ENCODE assay signal across 9 cellular contexts in the genomic region with DNA sequence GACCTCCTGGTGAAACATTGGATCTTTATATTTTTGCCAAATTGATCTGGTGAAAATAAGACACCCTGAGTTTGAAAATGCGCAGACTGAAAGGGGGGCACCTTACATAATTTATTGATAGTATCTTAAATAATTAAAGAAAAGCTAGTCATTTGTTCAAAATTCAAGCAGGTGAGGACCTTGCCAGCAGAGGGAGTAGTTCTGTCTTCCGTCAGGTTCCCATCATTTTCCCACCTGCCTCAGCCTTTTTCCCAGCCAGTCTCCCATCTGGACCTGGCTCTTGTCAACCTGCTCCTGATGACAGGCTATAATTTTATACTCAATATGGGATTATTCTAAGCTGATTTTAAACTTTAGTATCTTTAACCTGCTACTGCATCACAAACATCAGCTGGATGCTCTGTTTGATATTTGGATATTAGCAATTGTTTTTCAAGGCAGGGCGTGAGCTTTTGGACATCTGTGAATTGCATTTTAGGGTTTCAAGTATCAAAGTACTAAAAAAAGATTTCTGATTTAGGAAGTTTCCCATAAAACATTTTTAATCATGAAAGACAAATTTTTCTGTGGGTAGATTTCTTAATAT.
DNase-seq lines count a peak whose midpoint lies in the region; ATAC-seq and TF ChIP-seq lines count a peak whose summit lies in the region.
"Had no signal": no experiment of that assay in that cellular context is flagged by ENCODE, and none has a peak within 500 bp of the region (broad histone marks: within the 10 kb centered on the region; RNA-seq: fewer than 3 reads in every experiment).

No MANE protein-coding gene starts in this region.

- H3K9me2 ChIP-seq in DOHH2 (replicated peaks; ENCODE audit: control insufficient read depth, low read length), result no peaks in the 10 kb centered on the region

- H4K20me1 ChIP-seq in DOHH2 (ENCODE audit: control insufficient read depth, insufficient read depth, low read depth, low read length), result no peaks in the 10 kb centered on the region

- H3K4me2 ChIP-seq in DOHH2 (ENCODE audit: low read length), result no peak overlapping the region

- in situ Hi-C loops in SK-MEL-5 (cut with HindIII; ENCODE audit: low pct_unique_long_range_greater_than_20kb, low sequenced_read_pairs), result no loop called here

- no peaks in the 10 kb centered on the region for H3K36me3 Mint-ChIP-seq in CD8-positive, alpha-beta T cell

- CTCF ChIA-PET in CD8-positive, alpha-beta T cell (lab: Charles Lee), result no interaction called here

- no peaks in the 10 kb centered on the region for H3K9me3 ChIP-seq in DOHH2 (ENCODE audit: control insufficient read depth, insufficient read depth, low read length)
- H3K9me3 ChIP-seq in sigmoid colon, result no peaks in the 10 kb centered on the region
- no peaks in the 10 kb centered on the region for H3K9me3 ChIP-seq in CD8-positive, alpha-beta T cell (ENCODE audit: low read length)
- H3K9me3 ChIP-seq: neutrophil had no signal

- TF ChIP-seq CTCF in DOHH2 (IDR thresholded peaks at IDR 0.05; ENCODE audit: low read depth, low read length, poor library complexity, severe bottlenecking), result peak; percentile 61
- peak; percentile 71 for TF ChIP-seq CTCF in LNCaP clone FGC (IDR thresholded peaks at IDR 0.05; ENCODE audit: control insufficient read depth, extremely low read depth, insufficient read depth)
- peak in 2 of 4 experiments; percentile 22 to 29 for TF ChIP-seq CTCF in sigmoid colon (IDR thresholded peaks at IDR 0.05)
- no peak for TF ChIP-seq CTCF in CD8-positive, alpha-beta T cell (IDR thresholded peaks at IDR 0.05)

- H3K36me3 ChIP-seq in DOHH2 (ENCODE audit: control insufficient read depth, low read length) (no peaks in the 10 kb centered on the region), sigmoid colon (no peaks in the 10 kb centered on the region)
- H3K36me3 ChIP-seq in CD8-positive, alpha-beta T cell (ENCODE audit: insufficient read depth, low read length), result no peaks in the 10 kb centered on the region
- H3K36me3 ChIP-seq: neutrophil had no signal

- no peaks in the 10 kb centered on the region for H3K9me3 Mint-ChIP-seq in CD8-positive, alpha-beta T cell

- TF ChIP-seq EP300 in sigmoid colon (IDR thresholded peaks at IDR 0.05), result no peak

- POLR2A ChIA-PET in CD8-positive, alpha-beta T cell (lab: Charles Lee), result no interaction called here

- no peaks in the 10 kb centered on the region for H3K79me2 ChIP-seq in DOHH2 (ENCODE audit: control insufficient read depth, low read length)

- H3K4me3 ChIP-seq in DOHH2 (ENCODE audit: low read length) (no peak overlapping the region), LNCaP clone FGC (ENCODE audit: low read depth, low read length) (no peak overlapping the region), sigmoid colon (no peak overlapping the region)
- H3K4me3 ChIP-seq in CD8-positive, alpha-beta T cell (ENCODE audit: low read depth, low read length), result no peak overlapping the region

- H3K27ac ChIP-seq in DOHH2 (ENCODE audit: low read depth, low read length) (no peak overlapping the region), sigmoid colon (no peak overlapping the region)
- no peak overlapping the region for H3K27ac ChIP-seq in CD8-positive, alpha-beta T cell (ENCODE audit: low read depth, low read length)
- H3K27ac ChIP-seq: neutrophil had no signal

- no peaks in the 10 kb centered on the region for H3K27me3 Mint-ChIP-seq in CD8-positive, alpha-beta T cell (ENCODE audit: low read depth)

- no peak for ATAC-seq in HG03097 (IDR thresholded peaks at IDR 0.05; ENCODE audit: low FRiP score, unreplicated experiment)
- no peak for ATAC-seq in CD8-positive, alpha-beta T cell

- H3K27me3 ChIP-seq in DOHH2 (ENCODE audit: control insufficient read depth, low read length) (no peaks in the 10 kb centered on the region), sigmoid colon (no peaks in the 10 kb centered on the region)
- no peaks in the 10 kb centered on the region for H3K27me3 ChIP-seq in CD8-positive, alpha-beta T cell (ENCODE audit: insufficient read depth, low read length)
- H3K27me3 ChIP-seq: neutrophil had no signal

- H3K4me1 Mint-ChIP-seq in CD8-positive, alpha-beta T cell (ENCODE audit: low read depth), result no peaks in the 10 kb centered on the region

- H3F3A ChIP-seq in DOHH2 (ENCODE audit: control insufficient read depth, insufficient read depth), result no peaks in the 10 kb centered on the region

- WGBS in sigmoid colon, 2 donors, result 80 to 90% methylated on average over 3 of the region's 3 CpGs

- intact Hi-C loops in sigmoid colon (cut with DNase I), result no loop called here
- intact Hi-C loops in CD8-positive, alpha-beta T cell (cut with DNase I, micrococcal nuclease), result no loop called here

- DNase-seq in LNCaP clone FGC (ENCODE audit: low read depth) (no peak), SK-MEL-5 (ENCODE audit: low read depth, low spot score) (peak; percentile 62), iPS-NIHi7 (ENCODE audit: extremely low spot score) (peak; percentile 58), sigmoid colon (no peak)
- no peak for DNase-seq in activated CD8-positive, alpha-beta memory T cell treated with anti-CD3 and anti-CD28 coated beads, Interleukin-2, amount 50 U/mL, for 4 hours
- no peak for DNase-seq in CD8-positive, alpha-beta T cell

- no peak for TF ChIP-seq POLR2A in sigmoid colon (IDR thresholded peaks at IDR 0.05)

- no peak overlapping the region for H3K4me3 Mint-ChIP-seq in CD8-positive, alpha-beta T cell

- no peaks in the 10 kb centered on the region for H3K4me1 ChIP-seq in DOHH2 (ENCODE audit: control insufficient read depth, low read length)
- peaks cover 0 to 33% (median 17%) of the 10 kb centered on the region in 4 donors for H3K4me1 ChIP-seq in sigmoid colon
- no peaks in the 10 kb centered on the region for H3K4me1 ChIP-seq in CD8-positive, alpha-beta T cell (ENCODE audit: insufficient read depth, low read length)

- no peak overlapping the region for H3K27ac Mint-ChIP-seq in CD8-positive, alpha-beta T cell

Comparison
In these comparisons a context has a peak if more than half of its experiments do, and no peak if none do; other contexts are left out.
1. DNase-seq: peak in SK-MEL-5 (single experiment) and iPS-NIHi7 (single experiment); none in LNCaP clone FGC (single experiment), sigmoid colon (single experiment), activated CD8-positive, alpha-beta memory T cell treated with anti-CD3 and anti-CD28 coated beads, Interleukin-2, amount 50 U/mL, for 4 hours (single experiment) and CD8-positive, alpha-beta T cell (0 of 7).